In genomic region chr6:88987922-88988321, GRCh38 we compare ENCODE assay signal across 7 cellular contexts.
"Had no signal": no experiment of that assay in that cellular context is flagged by ENCODE, and none has a peak within 500 bp of the region (broad histone marks: within the 10 kb centered on the region; RNA-seq: fewer than 3 reads in every experiment).

No MANE protein-coding gene starts in this region.

- ATAC-seq: GM12878 had no signal

- DNase-seq: GDM1, GF-D8 had no signal

- FAIRE-seq: G401.6, GM12878, GM12892, GM18507, GM19239 had no signal

- H3K4me3 ChIP-seq: GM12878 had no signal
